ENCODE assay signal across 12 cellular contexts in the genomic region with DNA sequence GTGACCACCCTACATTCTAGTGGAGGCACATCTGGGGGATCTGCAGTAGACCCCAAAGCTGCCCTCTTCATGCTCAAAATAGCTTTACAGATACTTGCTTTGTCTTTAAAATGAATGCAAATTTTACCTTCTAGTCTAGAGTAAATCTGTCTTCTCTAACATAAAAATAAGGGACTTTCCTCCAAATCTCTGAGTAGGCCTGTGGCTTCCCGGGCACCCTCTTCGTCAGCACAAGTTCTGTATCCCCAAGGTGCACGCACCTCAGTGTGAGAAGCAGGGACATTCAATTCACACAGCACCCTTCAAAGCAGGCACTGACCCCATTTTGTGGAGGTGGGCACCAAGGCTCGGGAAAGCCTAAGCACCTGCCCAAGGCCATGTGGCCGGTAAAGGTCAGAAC. TPM values are rescaled to one million over a fixed set of nuclear protein-coding genes. Genes with fewer than 3 reads are reported as not detected.
DNase-seq lines count a peak whose midpoint lies in the region; ATAC-seq, FAIRE-seq and TF ChIP-seq lines count a peak whose summit lies in the region.
"Had no signal": no experiment of that assay in that cellular context is flagged by ENCODE, and none has a peak within 500 bp of the region (broad histone marks: within the 10 kb centered on the region; RNA-seq: fewer than 3 reads in every experiment).

No MANE protein-coding gene starts in this region.

- no peak for TF ChIP-seq CTCF in right atrium auricular region (IDR thresholded peaks at IDR 0.05)
- no peak for TF ChIP-seq CTCF in activated B cell treated with CpG ODN at 0.5 μM for 24 hours (IDR thresholded peaks at IDR 0.05)

- H3K4me3 ChIP-seq in right atrium auricular region = no peak overlapping the region
- H3K4me3 ChIP-seq: suprapubic skin had no signal

- H3K4me1 ChIP-seq in right atrium auricular region = peaks cover 0 to 95% of the 10 kb centered on the region in 2 donors

- peak overlapping the region; percentile 68 for H3K4me3 Mint-ChIP-seq in activated B cell treated with CpG ODN at 0.5 μM for 24 hours
- peak overlapping the region; percentile 3 for H3K4me3 Mint-ChIP-seq in memory B cell
- H3K4me3 Mint-ChIP-seq: nephron progenitor cell had no signal

- H3K9me3 Mint-ChIP-seq in activated B cell treated with CpG ODN at 0.5 μM for 24 hours = no peaks in the 10 kb centered on the region
- H3K9me3 Mint-ChIP-seq in memory B cell = no peaks in the 10 kb centered on the region
- H3K9me3 Mint-ChIP-seq: nephron progenitor cell had no signal

- no peak for FAIRE-seq in RCC 7860 (lab: Jason Lieb, UNC)
- FAIRE-seq: endothelial cell of umbilical vein had no signal

- ATAC-seq in Right ventricle myocardium superior (ENCODE audit: poor library complexity) (no peak), activated B cell treated with CpG ODN at 0.5 μM for 24 hours (ENCODE audit: low read depth) (peak; percentile 64), memory B cell (ENCODE audit: low read depth) (peak; percentile 71), GM18519 (IDR thresholded peaks at IDR 0.05; ENCODE audit: low FRiP score, unreplicated experiment) (no peak)

- no peaks in the 10 kb centered on the region for H3K27me3 ChIP-seq in right atrium auricular region
- H3K27me3 ChIP-seq: suprapubic skin had no signal

- peaks cover 83% of the 10 kb centered on the region for H3K36me3 Mint-ChIP-seq in activated B cell treated with CpG ODN at 0.5 μM for 24 hours (ENCODE audit: low read depth)
- peaks cover 36% of the 10 kb centered on the region for H3K36me3 Mint-ChIP-seq in memory B cell

- H3K27ac ChIP-seq in right atrium auricular region = peak overlapping the region; percentile 83 to 85
- H3K27ac ChIP-seq: suprapubic skin had no signal

- H3K4me1 Mint-ChIP-seq in activated B cell treated with CpG ODN at 0.5 μM for 24 hours (peaks cover 65% of the 10 kb centered on the region), memory B cell (peaks cover 43% of the 10 kb centered on the region)

- H3K9me3 ChIP-seq in right atrium auricular region = no peaks in the 10 kb centered on the region
- H3K9me3 ChIP-seq: suprapubic skin had no signal

- CTCF ChIA-PET in activated B cell treated with CpG ODN at 0.5 μM for 24 hours (lab: Charles Lee) = interaction anchor here (1.2 to 3.8 kb wide), 20 partner anchors 9 to 143 kb away, joined by 4 to 164 read pairs (median 13); partner anchors contain the start of genes MEF2D and NAXE

- peak overlapping the region; percentile 87 for H3K27ac Mint-ChIP-seq in activated B cell treated with CpG ODN at 0.5 μM for 24 hours
- H3K27ac Mint-ChIP-seq in memory B cell = peak overlapping the region; percentile 94
- H3K27ac Mint-ChIP-seq: nephron progenitor cell had no signal

- H3K36me3 ChIP-seq in right atrium auricular region = peaks cover 70% of the 10 kb centered on the region

- POLR2A ChIA-PET in activated B cell treated with CpG ODN at 0.5 μM for 24 hours (lab: Charles Lee) = interaction anchor here (0.7 to 22.2 kb wide), 12 partner anchors 11 to 127 kb away, joined by 4 to 1179 read pairs (median 12); partner anchors contain the start of genes GPATCH4, MEF2D, NAXE and TTC24

- intact Hi-C loops in Right ventricle myocardium superior (cut with DNase I) (no loop called here), activated B cell treated with CpG ODN at 0.5 μM for 24 hours (cut with micrococcal nuclease) (loop anchor here (1.0 to 2.0 kb wide), 5 partner anchors 11 to 91 kb away; partner anchors contain the start of gene IQGAP3)

- H3K27me3 Mint-ChIP-seq in activated B cell treated with CpG ODN at 0.5 μM for 24 hours = no peaks in the 10 kb centered on the region
- no peaks in the 10 kb centered on the region for H3K27me3 Mint-ChIP-seq in memory B cell

- DNase-seq in right atrium auricular region (ENCODE audit: low spot score) (no peak), Right ventricle myocardium superior (no peak), activated B cell treated with CpG ODN at 0.5 μM for 24 hours (no peak), memory B cell (ENCODE audit: low spot score in 2 of 2) (no peak), NCI-H748 (lab: John Stamatoyannopoulos, UW; ENCODE audit: unreplicated experiment) (no peak), NCI-H82 (lab: John Stamatoyannopoulos, UW) (no peak), RCC 7860 (ENCODE audit: low spot score) (no peak)
- DNase-seq: NCI-H1417 treated with DMSO at 0.1 percent for 48 hours, nephron progenitor cell had no signal

RNA-seq across cellular contexts. Expression of gene MEF2D, which starts 19.0 kb away (rescaled TPM):
- 100 to 1,000 TPM in 1 of 2 donors, 10 to 100 TPM in 1; 80.1 to 104 TPM for total RNA-seq in right atrium auricular region
- total RNA-seq in Right ventricle myocardium superior = 96.6 TPM
- 101 and 114 TPM in 2 replicates for total RNA-seq in activated B cell treated with CpG ODN at 0.5 μM for 24 hours

Comparison
In these comparisons a context has a peak if more than half of its experiments do, and no peak if none do; other contexts are left out.
1. ATAC-seq: peak in activated B cell treated with CpG ODN at 0.5 μM for 24 hours (single experiment) and memory B cell (single experiment); none in Right ventricle myocardium superior (single experiment) and GM18519 (single experiment).